2 cellular contexts compared by ENCODE assay signal in the genomic region with DNA sequence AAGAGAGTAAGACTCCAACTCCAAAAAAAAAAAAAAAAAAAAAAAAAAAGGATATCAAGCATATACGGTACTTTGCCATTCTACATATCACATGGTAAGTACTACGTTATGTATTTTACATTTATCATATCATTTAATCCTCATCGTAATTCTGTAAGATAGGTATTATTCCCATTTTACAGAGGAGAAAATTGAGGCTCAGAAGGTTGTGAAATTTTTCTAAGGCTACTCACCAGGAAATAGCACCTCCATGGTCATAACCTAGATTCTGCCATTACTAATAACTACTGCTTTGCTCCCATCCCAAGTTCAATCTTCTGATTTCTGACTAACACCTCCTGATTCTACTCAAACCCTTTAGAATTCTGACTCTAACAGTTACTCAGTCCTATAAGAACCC.
A peak's percentile ranks its signal among the peaks of the same experiment; 100 is the strongest.
TF ChIP-seq lines count a peak whose summit lies in the region.

No MANE protein-coding gene starts in this region.

TF ChIP-seq in HepG2, 621 proteins besides CTCF, POLR2A, EP300 and RAD21:
- TF ChIP-seq, protein P1, sequence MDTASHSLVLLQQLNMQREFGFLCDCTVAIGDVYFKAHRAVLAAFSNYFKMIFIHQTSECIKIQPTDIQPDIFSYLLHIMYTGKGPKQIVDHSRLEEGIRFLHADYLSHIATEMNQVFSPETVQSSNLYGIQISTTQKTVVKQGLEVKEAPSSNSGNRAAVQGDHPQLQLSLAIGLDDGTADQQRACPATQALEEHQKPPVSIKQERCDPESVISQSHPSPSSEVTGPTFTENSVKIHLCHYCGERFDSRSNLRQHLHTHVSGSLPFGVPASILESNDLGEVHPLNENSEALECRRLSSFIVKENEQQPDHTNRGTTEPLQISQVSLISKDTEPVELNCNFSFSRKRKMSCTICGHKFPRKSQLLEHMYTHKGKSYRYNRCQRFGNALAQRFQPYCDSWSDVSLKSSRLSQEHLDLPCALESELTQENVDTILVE (CRISPR knock-in tag; IDR thresholded peaks at IDR 0.05): no peak
- peak; percentile 75 for TF ChIP-seq ZNF629 (CRISPR knock-in tag; conservative IDR thresholded peaks at IDR 0.05)
TF ChIP-seq in HepG2: peak in this region for 1.

TF ChIP-seq in K562, 482 proteins besides CTCF, POLR2A, EP300 and RAD21:
- TF ChIP-seq BCOR (IDR thresholded peaks at IDR 0.05): peak; percentile 56; the same call in 1 of the 2 replicates
- no peak for TF ChIP-seq NONO (IDR thresholded peaks at IDR 0.05; ENCODE audit: low read depth in 2 of 2, low read length in 1 of 2)
- peak; percentile 84 for TF ChIP-seq RBM25 (IDR thresholded peaks at IDR 0.05; ENCODE audit: low read depth, low read length, severe bottlenecking)
- 0 out of 4 replicates have a peak, but pooled peaks of 1 of the 2 experiments have one; percentile 17 for TF ChIP-seq KDM1A (IDR thresholded peaks at IDR 0.05)
- no peak for TF ChIP-seq CBFA2T2 (conservative IDR thresholded peaks at IDR 0.05)
